ENCODE assay signal across 8 cellular contexts in the genomic region with DNA sequence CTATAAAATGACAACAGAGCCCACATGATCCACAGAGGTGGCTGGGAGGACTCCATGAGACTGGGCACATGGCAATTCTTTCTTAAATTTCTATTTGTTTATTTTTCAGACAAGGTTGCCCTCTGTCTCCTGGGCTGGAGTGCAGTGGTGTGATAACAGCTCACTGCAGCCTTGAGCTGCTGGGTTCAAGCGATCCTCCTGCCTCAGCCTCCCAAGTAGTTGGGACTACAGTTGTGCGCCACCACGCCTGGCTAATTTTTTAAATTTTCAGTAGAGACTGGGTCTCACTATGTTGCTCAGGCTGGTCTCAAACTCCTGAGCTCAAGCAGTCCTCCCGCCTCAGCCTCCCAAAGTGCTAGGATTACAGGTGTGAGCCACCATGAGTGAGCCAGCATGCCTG. TPM values are rescaled to one million over a fixed set of nuclear protein-coding genes. Genes with fewer than 3 reads are reported as not detected.
A peak's percentile ranks its signal among the peaks of the same experiment; 100 is the strongest.
DNase-seq lines count a peak whose midpoint lies in the region; ATAC-seq and TF ChIP-seq lines count a peak whose summit lies in the region.
"Not testable (repeated sequence)": the region's sequence is repeated elsewhere in the genome, so short reads cannot be mapped to it uniquely, and the experiment has no call there.

No MANE protein-coding gene starts in this region.

- H3K36me3 ChIP-seq in GM23248 (ENCODE audit: low read depth) (peaks cover 11% of the 10 kb centered on the region; the same call in 1 of the 2 replicates), adrenal gland (replicated peaks in 1 of 2) (peaks cover 0 to 11% of the 10 kb centered on the region in 2 donors), left ventricle myocardium inferior (peaks cover 43% of the 10 kb centered on the region), lung (ENCODE audit: control insufficient read depth in 2 of 2, insufficient read depth in 2 of 2, low read length in 2 of 2) (peaks cover 0 to 19% of the 10 kb centered on the region in 2 donors), stomach (peaks cover 0 to 23% (median 10%) of the 10 kb centered on the region in 4 donors), upper lobe of left lung (peaks cover 0 to 40% (median 11%) of the 10 kb centered on the region in 4 donors)
- not testable (repeated sequence) for H3K36me3 ChIP-seq in duodenal mucosa (ENCODE audit: control insufficient read depth in 1 of 2, insufficient read depth in 2 of 2, low read length in 2 of 2); parathyroid adenoma (ENCODE audit: control insufficient read depth, insufficient read depth, low read length)

- not testable (repeated sequence) for H2AFZ ChIP-seq in GM23248, parathyroid adenoma

- peak overlapping the region; percentile 58 for H3K27ac ChIP-seq in GM23248
- H3K27ac ChIP-seq in adrenal gland = peak overlapping the region in 4 of 5 donors; percentile 31 to 89 (median 64)
- peak overlapping the region; percentile 67 for H3K27ac ChIP-seq in duodenal mucosa (ENCODE audit: low read depth, low read length)
- peak overlapping the region; percentile 97 for H3K27ac ChIP-seq in left ventricle myocardium inferior (replicated peaks)
- H3K27ac ChIP-seq in lung (ENCODE audit: low read depth in 1 of 2, low read length in 1 of 2) = peak overlapping the region; percentile 76 to 85
- H3K27ac ChIP-seq in parathyroid adenoma = peak overlapping the region; percentile 54
- peak overlapping the region in 4 of 5 donors; percentile 63 to 76 (median 68) for H3K27ac ChIP-seq in stomach
- H3K27ac ChIP-seq in upper lobe of left lung = peak overlapping the region; percentile 84 to 91 (median 88)

- 100% methylated on average over 4 of the region's 4 CpGs for WGBS in GM23248 (ENCODE audit: low coverage in 1 of 2, low lambda C conversion rate in 2 of 2, missing lambda C conversion rate in 2 of 2), 2 experiments
- 87 to 100% (median 96%) methylated on average over 4 of the region's 4 CpGs for WGBS in adrenal gland, 4 donors
- 89 to 94% methylated on average over 4 of the region's 4 CpGs for WGBS in lung, 2 donors
- 94 to 99% (median 97%) methylated on average over 4 of the region's 4 CpGs for WGBS in stomach, 5 donors
- WGBS in upper lobe of left lung, 2 donors = 86 to 92% methylated on average over 4 of the region's 4 CpGs

- H3K27me3 ChIP-seq in GM23248 (replicated peaks; ENCODE audit: insufficient read depth); adrenal gland; duodenal mucosa (ENCODE audit: control insufficient read depth in 1 of 2, insufficient read depth in 2 of 2, low read length in 2 of 2); left ventricle myocardium inferior (ENCODE audit: low read depth); lung (ENCODE audit: control insufficient read depth, insufficient read depth); parathyroid adenoma (ENCODE audit: control insufficient read depth, insufficient read depth, low read length); stomach; upper lobe of left lung: not testable (repeated sequence)

- 0 out of 2 replicates have a peak, but pooled peaks cover 14% of the 10 kb centered on the region for H3F3A ChIP-seq in GM23248 (ENCODE audit: insufficient read depth)

- TF ChIP-seq CTCF in adrenal gland (IDR thresholded peaks at IDR 0.05); left ventricle myocardium inferior (IDR thresholded peaks at IDR 0.05; ENCODE audit: borderline replicate concordance); lung (IDR thresholded peaks at IDR 0.05; ENCODE audit: control extremely low read depth, extremely low read depth); parathyroid adenoma (IDR thresholded peaks at IDR 0.05); stomach (IDR thresholded peaks at IDR 0.05); upper lobe of left lung (IDR thresholded peaks at IDR 0.05): not testable (repeated sequence)

- H3K4me1 ChIP-seq in GM23248 (ENCODE audit: insufficient read depth) (peaks cover 12% of the 10 kb centered on the region; the same call in 1 of the 2 replicates), adrenal gland (replicated peaks in 1 of 2) (peaks cover 0 to 31% of the 10 kb centered on the region in 2 donors), duodenal mucosa (ENCODE audit: control insufficient read depth in 1 of 2, insufficient read depth in 2 of 2, low read length in 2 of 2) (peaks cover 0 to 18% of the 10 kb centered on the region in 2 donors), left ventricle myocardium inferior (peaks cover 97% of the 10 kb centered on the region), lung (ENCODE audit: control insufficient read depth in 2 of 2, insufficient read depth in 2 of 2, low read length in 2 of 2) (peaks cover 0 to 15% of the 10 kb centered on the region in 2 donors), stomach (peaks cover 0 to 15% (median 6%) of the 10 kb centered on the region in 4 donors), upper lobe of left lung (peaks cover 46 to 50% (median 47%) of the 10 kb centered on the region in 4 donors)
- not testable (repeated sequence) for H3K4me1 ChIP-seq in parathyroid adenoma

- not testable (repeated sequence) for H4K20me1 ChIP-seq in GM23248 (ENCODE audit: insufficient read depth)

- not testable (repeated sequence) for H3K4me2 ChIP-seq in GM23248 (ENCODE audit: unreplicated experiment); parathyroid adenoma (ENCODE audit: low read length)

- ATAC-seq in lung (ENCODE audit: insufficient read depth, low FRiP score); upper lobe of left lung (ENCODE audit: low FRiP score in 2 of 2): not testable (repeated sequence)

- H3K9me2 ChIP-seq in GM23248 (ENCODE audit: insufficient read depth) = not testable (repeated sequence)

- not testable (repeated sequence) for H3K9me3 ChIP-seq in GM23248 (ENCODE audit: low read depth); adrenal gland (replicated peaks in 1 of 3); lung (ENCODE audit: control insufficient read depth in 2 of 2, insufficient read depth in 1 of 2, low read length in 1 of 2); parathyroid adenoma (ENCODE audit: control insufficient read depth, low read length)
- peaks cover 9 to 14% of the 10 kb centered on the region in 2 donors for H3K9me3 ChIP-seq in duodenal mucosa (ENCODE audit: control insufficient read depth in 1 of 2, low read length in 2 of 2)
- H3K9me3 ChIP-seq in left ventricle myocardium inferior (replicated peaks) = peaks cover 14% of the 10 kb centered on the region
- H3K9me3 ChIP-seq in stomach = peaks cover 0 to 14% (median 10%) of the 10 kb centered on the region in 4 donors
- peaks cover 0 to 15% (median 3%) of the 10 kb centered on the region in 4 donors for H3K9me3 ChIP-seq in upper lobe of left lung

- not testable (repeated sequence) for H3K9ac ChIP-seq in GM23248; duodenal mucosa (ENCODE audit: low read depth in 1 of 2, low read length in 2 of 2); parathyroid adenoma

- not testable (repeated sequence) for TF ChIP-seq POLR2A in adrenal gland (IDR thresholded peaks at IDR 0.05); stomach (IDR thresholded peaks at IDR 0.05); upper lobe of left lung (IDR thresholded peaks at IDR 0.05)

- intact Hi-C loops in adrenal gland (cut with DNase I); left ventricle myocardium inferior (cut with micrococcal nuclease); stomach (cut with DNase I; ENCODE audit: low total_unique reads): not testable (repeated sequence)

- in situ Hi-C loops in GM23248 (cut with MboI) = not testable (repeated sequence)

- H3K4me3 ChIP-seq in GM23248; duodenal mucosa (ENCODE audit: low read depth in 1 of 2, low read length in 2 of 2); lung; parathyroid adenoma (ENCODE audit: low read depth, low read length); stomach; upper lobe of left lung: not testable (repeated sequence)
- H3K4me3 ChIP-seq in adrenal gland = peak overlapping the region in 1 of 4 donors; percentile 7
- peak overlapping the region; percentile 73 for H3K4me3 ChIP-seq in left ventricle myocardium inferior

- not testable (repeated sequence) for DNase-seq in GM23248; adrenal gland; left ventricle myocardium inferior; lung (ENCODE audit: low spot score); stomach; upper lobe of left lung

- peaks cover 96% of the 10 kb centered on the region for H3K79me2 ChIP-seq in GM23248 (ENCODE audit: insufficient read depth)
- not testable (repeated sequence) for H3K79me2 ChIP-seq in parathyroid adenoma

- not testable (repeated sequence) for TF ChIP-seq EP300 in stomach (IDR thresholded peaks at IDR 0.05); upper lobe of left lung (IDR thresholded peaks at IDR 0.05)

RNA-seq across cellular contexts. Expression of a gene that starts 8.8 kb away (rescaled TPM):
- total RNA-seq in GM23248 (2014; rRNA removed; shearing (Covaris generic)) = 54.5 and 57.4 TPM in 2 replicates
- polyA plus RNA-seq in GM23248 (2016; fragmentation: Nextera tagmentation; extraction: Ambion mirVana) (226 and 232 TPM in 2 replicates), adrenal gland (100 to 1,000 TPM in 1 of 3 donors, 10 to 100 TPM in 2; 43.2 to 116 (median 96.7) TPM), lung (100 to 1,000 TPM in 1 of 2 donors, 10 to 100 TPM in 1; 80.7 to 317 TPM), stomach (10 to 100 TPM; 16.0 to 28.8 (median 21.5) TPM)
- total RNA-seq in adrenal gland (100 to 1,000 TPM in 5 of 8 donors, 10 to 100 TPM in 3; 69.2 to 214 (median 123) TPM), left ventricle myocardium inferior (139 TPM), lung (100 to 1,000 TPM in 1 of 2 donors, 10 to 100 TPM in 1; 41.1 to 182 TPM), stomach (10 to 100 TPM in 4 of 5 donors, 1 to 10 TPM in 1; 4.0 to 58.5 (median 44.3) TPM), upper lobe of left lung (100 to 1,000 TPM in 4 of 6 donors, 10 to 100 TPM in 2; 45.7 to 378 (median 178) TPM)

RNA-seq across cellular contexts. Expression of a gene that starts 31.9 kb away (rescaled TPM):
- total RNA-seq in GM23248 (2014; rRNA removed; shearing (Covaris generic)) = 51.8 and 52.9 TPM in 2 replicates
- polyA plus RNA-seq in GM23248 (2016; fragmentation: Nextera tagmentation; extraction: Ambion mirVana) = 157 and 159 TPM in 2 replicates
- 100 to 1,000 TPM in 3 of 8 donors, 10 to 100 TPM in 5; 51.9 to 136 (median 88.0) TPM for total RNA-seq in adrenal gland
- 100 to 1,000 TPM in 2 of 3 donors, 10 to 100 TPM in 1; 60.0 to 242 (median 175) TPM for polyA plus RNA-seq in adrenal gland
- 844 TPM for total RNA-seq in left ventricle myocardium inferior
- total RNA-seq in lung = 100 to 1,000 TPM in 1 of 2 donors, 10 to 100 TPM in 1; 72.3 to 154 TPM
- 100 to 1,000 TPM in 1 of 2 donors, 10 to 100 TPM in 1; 63.8 to 386 TPM for polyA plus RNA-seq in lung
- total RNA-seq in stomach = 10 to 100 TPM in 3 of 5 donors, 1 to 10 TPM in 1, not detected in 1; 7.2 to 88.3 (median 39.8) TPM
- polyA plus RNA-seq in stomach = 10 to 100 TPM; 64.4 to 92.1 (median 89.7) TPM
- total RNA-seq in upper lobe of left lung = 100 to 1,000 TPM; 106 to 239 (median 161) TPM

RNA-seq across cellular contexts. Expression of a gene that starts 42.9 kb away (rescaled TPM):
- total RNA-seq in GM23248 (2014; rRNA removed; shearing (Covaris generic)) = 67.7 and 80.4 TPM in 2 replicates
- 60.2 and 71.4 TPM in 2 replicates for polyA plus RNA-seq in GM23248 (2016; fragmentation: Nextera tagmentation; extraction: Ambion mirVana)
- total RNA-seq in adrenal gland = 100 to 1,000 TPM in 5 of 8 donors, 10 to 100 TPM in 3; 58.7 to 359 (median 120) TPM
- 100 to 1,000 TPM in 2 of 3 donors, 10 to 100 TPM in 1; 59.6 to 176 (median 144) TPM for polyA plus RNA-seq in adrenal gland
- 38.0 TPM for total RNA-seq in left ventricle myocardium inferior
- 100 to 1,000 TPM in 1 of 2 donors, 10 to 100 TPM in 1; 42.5 to 115 TPM for total RNA-seq in lung
- polyA plus RNA-seq in lung = 10 to 100 TPM; 89.6 to 97.6 TPM
- 100 to 1,000 TPM in 2 of 5 donors, 10 to 100 TPM in 3; 67.0 to 235 (median 97.1) TPM for total RNA-seq in stomach
- 10 to 100 TPM; 29.1 to 42.7 (median 30.2) TPM for polyA plus RNA-seq in stomach
- 100 to 1,000 TPM in 2 of 6 donors, 10 to 100 TPM in 4; 85.1 to 337 (median 95.5) TPM for total RNA-seq in upper lobe of left lung

RNA-seq across cellular contexts. Expression of a gene that starts 53.8 kb away (rescaled TPM):
- total RNA-seq in GM23248 (2014; rRNA removed; shearing (Covaris generic)) = 78.8 and 88.0 TPM in 2 replicates
- polyA plus RNA-seq in GM23248 (2016; fragmentation: Nextera tagmentation; extraction: Ambion mirVana) (81.1 and 82.0 TPM in 2 replicates), adrenal gland (10 to 100 TPM; 26.7 to 46.9 (median 40.0) TPM), lung (10 to 100 TPM; 45.3 to 59.8 TPM), stomach (10 to 100 TPM; 32.8 to 63.8 (median 42.2) TPM)
- total RNA-seq in adrenal gland (100 to 1,000 TPM in 1 of 8 donors, 10 to 100 TPM in 7; 39.1 to 129 (median 68.1) TPM), left ventricle myocardium inferior (48.4 TPM), lung (10 to 100 TPM; 28.3 to 51.9 TPM), stomach (100 to 1,000 TPM in 2 of 5 donors, 10 to 100 TPM in 3; 18.0 to 145 (median 92.4) TPM), upper lobe of left lung (100 to 1,000 TPM in 1 of 6 donors, 10 to 100 TPM in 5; 67.3 to 117 (median 85.2) TPM)

RNA-seq across cellular contexts. Expression of a gene that starts 59.8 kb away (rescaled TPM):
- 43.7 and 59.8 TPM in 2 replicates for total RNA-seq in GM23248 (2014; rRNA removed; shearing (Covaris generic))
- 58.9 and 59.7 TPM in 2 replicates for polyA plus RNA-seq in GM23248 (2016; fragmentation: Nextera tagmentation; extraction: Ambion mirVana)
- total RNA-seq in adrenal gland = 100 to 1,000 TPM in 6 of 8 donors, 10 to 100 TPM in 2; 81.8 to 238 (median 117) TPM
- polyA plus RNA-seq in adrenal gland = 100 to 1,000 TPM in 2 of 3 donors, 10 to 100 TPM in 1; 64.0 to 202 (median 166) TPM
- total RNA-seq in left ventricle myocardium inferior = 46.4 TPM
- total RNA-seq in lung = 10 to 100 TPM; 54.9 to 97.9 TPM
- 10 to 100 TPM; 53.9 to 55.9 TPM for polyA plus RNA-seq in lung
- total RNA-seq in stomach = 100 to 1,000 TPM in 1 of 5 donors, 10 to 100 TPM in 4; 42.8 to 114 (median 92.7) TPM
- 10 to 100 TPM; 25.3 to 34.7 (median 34.4) TPM for polyA plus RNA-seq in stomach
- total RNA-seq in upper lobe of left lung = 100 to 1,000 TPM in 3 of 6 donors, 10 to 100 TPM in 3; 69.8 to 168 (median 106) TPM
